ENCODE assay signal across 8 cellular contexts in the genomic region with DNA sequence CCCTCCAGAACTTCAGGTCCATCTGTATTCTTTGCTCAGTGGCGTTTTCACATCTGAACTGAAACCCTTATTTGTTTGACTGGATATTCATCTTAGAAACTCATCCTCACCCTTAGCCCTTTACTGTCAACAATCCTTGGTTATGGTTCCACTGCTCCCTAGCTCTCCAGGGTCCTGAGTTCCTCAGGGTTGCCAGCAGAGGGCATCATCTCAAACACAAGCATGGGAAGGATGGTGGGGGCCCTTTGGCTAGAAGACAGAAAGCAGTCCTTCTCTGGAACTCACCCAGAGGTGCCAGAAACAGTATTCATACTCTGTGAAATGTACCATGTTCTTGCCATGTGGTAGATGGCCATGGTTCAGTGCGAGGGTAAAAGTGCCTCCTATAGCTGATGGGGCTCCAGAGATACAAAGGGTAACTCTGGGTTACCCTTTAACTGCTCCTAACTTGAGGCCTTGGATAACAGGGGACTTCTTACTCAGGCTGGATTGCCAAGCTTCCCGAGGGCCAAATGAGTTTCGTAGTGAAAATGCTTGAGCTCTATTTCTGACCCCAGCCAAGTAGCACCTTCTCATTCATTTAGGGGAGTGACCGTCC. TPM values are rescaled to one million over a fixed set of nuclear protein-coding genes. Genes with fewer than 3 reads are reported as not detected.
DNase-seq lines count a peak whose midpoint lies in the region; ATAC-seq and TF ChIP-seq lines count a peak whose summit lies in the region.

No MANE protein-coding gene starts in this region.

- peak; percentile 63 for TF ChIP-seq CTCF in AG04449 (IDR thresholded peaks at IDR 0.05; ENCODE audit: insufficient read depth, low read length, missing control alignments)
- peak; percentile 58; the same call in 1 of the 2 replicates for TF ChIP-seq CTCF in PC-9 (conservative IDR thresholded peaks at IDR 0.05)
- TF ChIP-seq CTCF in fibroblast of mammary gland (conservative IDR thresholded peaks at IDR 0.05; ENCODE audit: control insufficient read depth, insufficient read depth, low read depth, low read length), result peak; percentile 50
- peak in 4 of 5 experiments; percentile 16 to 25 (median 22) for TF ChIP-seq CTCF in tibial nerve (IDR thresholded peaks at IDR 0.05)

- intact Hi-C loops in PC-9 (cut with micrococcal nuclease; ENCODE audit: unreplicated experiment), result loop anchor here (1.0 kb wide), 1 partner anchor 62 kb away; no protein-coding TSS in a partner anchor
- intact Hi-C loops in activated T-helper 1 cell treated with anti-CD3 and anti-CD28 coated beads, Interleukin-12 subunit alpha, Interleukin-12 subunit beta, Interleukin-2, Interleukin-4 antibody, amounts not matched to agents 30 ng/mL and 10 ng/mL and 1 ng/mL, durations not matched to agents 14 hours and 24 hours and 36 hours (cut with micrococcal nuclease), result loop anchor here (1.0 kb wide), 1 partner anchor 22 kb away; no protein-coding TSS in a partner anchor

- H3K9me3 ChIP-seq in PC-9 (ENCODE audit: insufficient read depth, low read depth) (no peaks in the 10 kb centered on the region), tibial nerve (no peaks in the 10 kb centered on the region)

- H3K4me1 Mint-ChIP-seq in activated T-helper 1 cell treated with anti-CD3 and anti-CD28 coated beads, Interleukin-12 subunit alpha, Interleukin-12 subunit beta, Interleukin-2, Interleukin-4 antibody, amounts not matched to agents 30 ng/mL and 10 ng/mL and 1 ng/mL, durations not matched to agents 14 hours and 24 hours and 36 hours (ENCODE audit: low read depth), result peaks cover 5% of the 10 kb centered on the region

- ATAC-seq in HG02970 (IDR thresholded peaks at IDR 0.05; ENCODE audit: low FRiP score, unreplicated experiment) (no peak), HG02588 (IDR thresholded peaks at IDR 0.05; ENCODE audit: unreplicated experiment) (no peak)

- 57 to 69% methylated on average over 4 of the region's 5 CpGs for WGBS in tibial nerve, 2 donors

- TF ChIP-seq EP300 in tibial nerve (IDR thresholded peaks at IDR 0.05), result no peak

- no peaks in the 10 kb centered on the region for H3F3A ChIP-seq in PC-9 (ENCODE audit: insufficient read depth, low read depth)

- H3K27ac ChIP-seq in PC-9, result no peak overlapping the region
- H3K27ac ChIP-seq in tibial nerve, result no peak overlapping the region

- H3K4me3 ChIP-seq in AG04449 (ENCODE audit: low read depth, low read length) (no peak overlapping the region), PC-9 (no peak overlapping the region), fibroblast of mammary gland (ENCODE audit: control insufficient read depth, low read depth, low read length) (no peak overlapping the region), tibial nerve (no peak overlapping the region)

- no peaks in the 10 kb centered on the region for H4K20me1 ChIP-seq in PC-9 (ENCODE audit: insufficient read depth)

- H2AFZ ChIP-seq in PC-9, result no peak overlapping the region

- H3K9me2 ChIP-seq in PC-9 (ENCODE audit: insufficient read depth), result no peaks in the 10 kb centered on the region

- no peak overlapping the region for H3K27ac Mint-ChIP-seq in activated T-helper 1 cell treated with anti-CD3 and anti-CD28 coated beads, Interleukin-12 subunit alpha, Interleukin-12 subunit beta, Interleukin-2, Interleukin-4 antibody, amounts not matched to agents 30 ng/mL and 10 ng/mL and 1 ng/mL, durations not matched to agents 14 hours and 24 hours and 36 hours

- no peaks in the 10 kb centered on the region for H3K9me3 Mint-ChIP-seq in activated T-helper 1 cell treated with anti-CD3 and anti-CD28 coated beads, Interleukin-12 subunit alpha, Interleukin-12 subunit beta, Interleukin-2, Interleukin-4 antibody, amounts not matched to agents 30 ng/mL and 10 ng/mL and 1 ng/mL, durations not matched to agents 14 hours and 24 hours and 36 hours

- TF ChIP-seq POLR2A in tibial nerve (IDR thresholded peaks at IDR 0.05), result no peak

- H3K36me3 ChIP-seq in PC-9 (ENCODE audit: low read depth) (peaks cover 17% of the 10 kb centered on the region), tibial nerve (peaks cover 5 to 98% (median 36%) of the 10 kb centered on the region in 3 donors)

- peaks cover 67% of the 10 kb centered on the region for H3K36me3 Mint-ChIP-seq in activated T-helper 1 cell treated with anti-CD3 and anti-CD28 coated beads, Interleukin-12 subunit alpha, Interleukin-12 subunit beta, Interleukin-2, Interleukin-4 antibody, amounts not matched to agents 30 ng/mL and 10 ng/mL and 1 ng/mL, durations not matched to agents 14 hours and 24 hours and 36 hours (ENCODE audit: low read depth)

- H3K27me3 Mint-ChIP-seq in activated T-helper 1 cell treated with anti-CD3 and anti-CD28 coated beads, Interleukin-12 subunit alpha, Interleukin-12 subunit beta, Interleukin-2, Interleukin-4 antibody, amounts not matched to agents 30 ng/mL and 10 ng/mL and 1 ng/mL, durations not matched to agents 14 hours and 24 hours and 36 hours (ENCODE audit: insufficient read depth), result no peaks in the 10 kb centered on the region

- DNase-seq in AG04449 (ENCODE audit: low read depth, low spot score), result no peak
- DNase-seq in GM03348 (ENCODE audit: low spot score), result peak; percentile 48
- peak in 1 of 2 experiments; percentile 25 for DNase-seq in PC-9
- DNase-seq in fibroblast of mammary gland (ENCODE audit: low read depth), result peak; percentile 28
- DNase-seq in tibial nerve (ENCODE audit: low spot score in 2 of 2), result no peak
- no peak for DNase-seq in activated T-helper 1 cell treated with anti-CD3 and anti-CD28 coated beads, Interleukin-12 subunit alpha, Interleukin-12 subunit beta, Interleukin-2, Interleukin-4 antibody, amounts not matched to agents 30 ng/mL and 10 ng/mL and 1 ng/mL, durations not matched to agents 14 hours and 24 hours and 36 hours (ENCODE audit: low spot score)

- CTCF ChIA-PET in AG04449 (lab: Yijun Ruan, JAX) (interaction anchor here (0.6 to 19.2 kb wide), 13 partner anchors 8 to 254 kb away, joined by 3 to 277 read pairs (median 4); partner anchors contain the start of genes COPA and NCSTN), PC-9 (lab: Charles Lee) (interaction anchor here (0.6 to 1.8 kb wide), 3 partner anchors 22 to 62 kb away, joined by 3 to 7 read pairs (median 6); no protein-coding TSS in a partner anchor)

- no peaks in the 10 kb centered on the region for H3K4me1 ChIP-seq in PC-9 (replicated peaks; ENCODE audit: insufficient read depth)
- H3K4me1 ChIP-seq in tibial nerve, result no peaks in the 10 kb centered on the region

- H3K27me3 ChIP-seq in PC-9 (ENCODE audit: insufficient read depth, low read depth), result no peaks in the 10 kb centered on the region
- no peaks in the 10 kb centered on the region for H3K27me3 ChIP-seq in tibial nerve

- no peaks in the 10 kb centered on the region for H3K79me2 ChIP-seq in PC-9 (ENCODE audit: low read depth)

- no peak overlapping the region for H3K4me2 ChIP-seq in PC-9

- BruUV-seq in PC-9 (replicated peaks; lab: Mats Ljungman, UMichigan), result no TSS peak

- no peak overlapping the region for H3K4me3 Mint-ChIP-seq in activated T-helper 1 cell treated with anti-CD3 and anti-CD28 coated beads, Interleukin-12 subunit alpha, Interleukin-12 subunit beta, Interleukin-2, Interleukin-4 antibody, amounts not matched to agents 30 ng/mL and 10 ng/mL and 1 ng/mL, durations not matched to agents 14 hours and 24 hours and 36 hours

- POLR2A ChIA-PET in AG04449 (lab: Yijun Ruan, JAX), result no interaction called here
- POLR2A ChIA-PET in PC-9 (lab: Charles Lee; ENCODE audit: unreplicated experiment), result no interaction called here

RNA-seq across cellular contexts. Expression of gene NCSTN, which starts 11.3 kb away (rescaled TPM):
- 54.7 and 55.8 TPM in 2 replicates for total RNA-seq in PC-9 (2021)
- 10 to 100 TPM; 60.6 to 85.5 (median 73.0) TPM for total RNA-seq in tibial nerve
- 74.8 and 81.6 TPM in 2 replicates for total RNA-seq in activated T-helper 1 cell treated with anti-CD3 and anti-CD28 coated beads, Interleukin-12 subunit alpha, Interleukin-12 subunit beta, Interleukin-2, Interleukin-4 antibody, amounts not matched to agents 30 ng/mL and 10 ng/mL and 1 ng/mL, durations not matched to agents 14 hours and 24 hours and 36 hours

RNA-seq across cellular contexts. Expression of gene COPA, which starts 11.4 kb away (rescaled TPM):
- total RNA-seq in PC-9 (2021) (146 and 147 TPM in 2 replicates), tibial nerve (100 to 1,000 TPM in 3 of 4 donors, 10 to 100 TPM in 1; 92.2 to 127 (median 112) TPM)
- total RNA-seq in activated T-helper 1 cell treated with anti-CD3 and anti-CD28 coated beads, Interleukin-12 subunit alpha, Interleukin-12 subunit beta, Interleukin-2, Interleukin-4 antibody, amounts not matched to agents 30 ng/mL and 10 ng/mL and 1 ng/mL, durations not matched to agents 14 hours and 24 hours and 36 hours, result 123 and 126 TPM in 2 replicates

RNA-seq across cellular contexts. Expression of gene NHLH1, which starts 12.4 kb away (rescaled TPM):
- total RNA-seq in PC-9 (2021) (0.26 TPM in 1 of 2 replicates, not detected in the other), tibial nerve (not detected)
- 0.52 and 0.66 TPM in 2 replicates for total RNA-seq in activated T-helper 1 cell treated with anti-CD3 and anti-CD28 coated beads, Interleukin-12 subunit alpha, Interleukin-12 subunit beta, Interleukin-2, Interleukin-4 antibody, amounts not matched to agents 30 ng/mL and 10 ng/mL and 1 ng/mL, durations not matched to agents 14 hours and 24 hours and 36 hours

RNA-seq across cellular contexts. Expression of gene VANGL2, which starts 45.9 kb away (rescaled TPM):
- 11.5 and 12.4 TPM in 2 replicates for total RNA-seq in PC-9 (2021)
- total RNA-seq in tibial nerve, result 1 to 10 TPM in 3 of 4 donors, under 1 TPM in 1; 0.84 to 2.0 (median 1.4) TPM
- total RNA-seq in activated T-helper 1 cell treated with anti-CD3 and anti-CD28 coated beads, Interleukin-12 subunit alpha, Interleukin-12 subunit beta, Interleukin-2, Interleukin-4 antibody, amounts not matched to agents 30 ng/mL and 10 ng/mL and 1 ng/mL, durations not matched to agents 14 hours and 24 hours and 36 hours, result not detected in 2 replicates

Comparison
In these comparisons a context has a peak if more than half of its experiments do, and no peak if none do; other contexts are left out.
1. DNase-seq: peak in GM03348 (single experiment) and fibroblast of mammary gland (single experiment); none in AG04449 (single experiment), tibial nerve (0 of 2) and activated T-helper 1 cell treated with anti-CD3 and anti-CD28 coated beads, Interleukin-12 subunit alpha, Interleukin-12 subunit beta, Interleukin-2, Interleukin-4 antibody, amounts not matched to agents 30 ng/mL and 10 ng/mL and 1 ng/mL, durations not matched to agents 14 hours and 24 hours and 36 hours (single experiment).
2. Peak in every context shown above with its lines, with median percentiles within 50 percentile points of each other: CTCF ChIP-seq.